ENCODE assay signal across 8 cellular contexts in the genomic region with DNA sequence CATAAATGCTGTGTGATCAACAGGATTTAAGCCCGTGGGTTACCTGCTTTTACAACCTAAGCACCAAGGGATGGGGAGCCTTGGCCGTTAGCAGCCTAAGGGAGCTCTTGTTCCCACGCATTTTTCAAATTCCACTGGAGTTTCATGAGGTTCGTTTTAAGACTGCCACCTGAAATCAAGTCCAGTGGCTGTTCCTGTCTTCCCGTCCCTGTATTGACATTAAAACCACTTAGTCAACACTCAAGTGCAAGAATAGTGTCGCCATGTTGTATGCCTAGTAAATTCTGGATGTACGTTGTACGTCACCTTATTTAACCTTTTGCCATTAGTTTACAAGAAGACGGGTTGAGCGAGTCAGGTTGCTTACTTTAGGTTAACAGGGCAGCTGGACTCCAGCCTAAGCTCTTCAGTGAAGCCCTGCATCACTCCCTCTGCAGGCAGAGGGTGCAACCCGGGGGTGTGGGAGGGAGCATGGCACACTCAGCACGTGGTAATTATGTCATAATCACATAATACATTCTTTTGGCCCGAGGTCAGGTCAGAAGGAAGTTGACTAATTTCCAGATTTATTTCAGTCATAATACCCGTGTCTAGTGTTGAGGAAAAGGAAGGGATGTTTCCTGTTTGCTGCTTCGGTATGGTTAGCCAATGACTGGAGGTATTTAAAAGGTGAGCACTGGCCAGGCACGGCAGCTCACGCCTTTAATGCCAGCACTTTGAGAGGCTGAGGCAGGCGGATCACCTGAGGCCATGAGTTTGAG. TPM values are rescaled to one million over a fixed set of nuclear protein-coding genes. Genes with fewer than 3 reads are reported as not detected.
A peak's percentile ranks its signal among the peaks of the same experiment; 100 is the strongest.
DNase-seq lines count a peak whose midpoint lies in the region; ATAC-seq and TF ChIP-seq lines count a peak whose summit lies in the region.

No MANE protein-coding gene starts in this region.

- no peaks in the 10 kb centered on the region for H3K27me3 Mint-ChIP-seq in stimulated activated naive CD8-positive, alpha-beta T cell treated with anti-CD3 and anti-CD28 coated beads, Interleukin-15, Interleukin-2, amounts not matched to agents 100 ng/mL and 50 ng/mL, for 24 hours

- no peaks in the 10 kb centered on the region for H3K36me3 ChIP-seq in right lobe of liver

- H3K36me3 Mint-ChIP-seq in stimulated activated naive CD8-positive, alpha-beta T cell treated with anti-CD3 and anti-CD28 coated beads, Interleukin-15, Interleukin-2, amounts not matched to agents 100 ng/mL and 50 ng/mL, for 24 hours (ENCODE audit: low read depth), result peaks cover 10% of the 10 kb centered on the region

- no peaks in the 10 kb centered on the region for H3K27me3 ChIP-seq in right lobe of liver

- no peak for TF ChIP-seq CTCF in RWPE1 (conservative IDR thresholded peaks at IDR 0.05; ENCODE audit: low read depth)
- TF ChIP-seq CTCF in cardiac fibroblast (IDR thresholded peaks at IDR 0.05; ENCODE audit: low read depth, low read length), result peak; percentile 43
- peak in 3 of 4 donors; percentile 10 to 21 (median 17) for TF ChIP-seq CTCF in right lobe of liver (IDR thresholded peaks at IDR 0.05)
- TF ChIP-seq CTCF in GM10248 (IDR thresholded peaks at IDR 0.05; ENCODE audit: control extremely low read depth, extremely low read depth, low read depth, missing control alignments), result no peak

- H3K27ac ChIP-seq in RWPE1 (peak overlapping the region; percentile 79), right lobe of liver (peak overlapping the region; percentile 34 to 75 (median 53))

- no peaks in the 10 kb centered on the region for H3K9me3 ChIP-seq in right lobe of liver

- H3K4me1 Mint-ChIP-seq in stimulated activated naive CD8-positive, alpha-beta T cell treated with anti-CD3 and anti-CD28 coated beads, Interleukin-15, Interleukin-2, amounts not matched to agents 100 ng/mL and 50 ng/mL, for 24 hours (ENCODE audit: low read depth), result peaks cover 44% of the 10 kb centered on the region

- H3K27ac Mint-ChIP-seq in stimulated activated naive CD8-positive, alpha-beta T cell treated with anti-CD3 and anti-CD28 coated beads, Interleukin-15, Interleukin-2, amounts not matched to agents 100 ng/mL and 50 ng/mL, for 24 hours, result peak overlapping the region; percentile 63

- peak; percentile 62 for ATAC-seq in HG03159 (IDR thresholded peaks at IDR 0.05; ENCODE audit: unreplicated experiment)
- ATAC-seq in right lobe of liver, result peak; percentile 86 to 96 (median 94)

- no peak overlapping the region for H3K4me3 Mint-ChIP-seq in stimulated activated naive CD8-positive, alpha-beta T cell treated with anti-CD3 and anti-CD28 coated beads, Interleukin-15, Interleukin-2, amounts not matched to agents 100 ng/mL and 50 ng/mL, for 24 hours

- DNase-seq in GM04504 (ENCODE audit: low read depth), result peak; percentile 70
- DNase-seq in RWPE1 (ENCODE audit: low spot score), result peak; percentile 87
- DNase-seq in cardiac fibroblast (ENCODE audit: low read depth in 2 of 2), result peak; percentile 96 to 97
- peak; percentile 63 to 77 (median 71) for DNase-seq in right lobe of liver
- DNase-seq in activated gamma-delta T cell treated with Interleukin-2 at 50 U/mL for 16 hours, result no peak
- DNase-seq in GM10248 (ENCODE audit: extremely low spot score), result no peak

- TF ChIP-seq POLR2A in right lobe of liver (IDR thresholded peaks at IDR 0.05), result no peak

- WGBS in right lobe of liver (ENCODE audit: insufficient coverage, low coverage, low lambda C conversion rate, missing lambda C conversion rate), result 26% methylated on average over 16 of the region's 18 CpGs

- H3K4me3 ChIP-seq in cardiac fibroblast (replicated peaks in 1 of 2; ENCODE audit: low read depth in 2 of 2, low read length in 2 of 2), result no peak overlapping the region
- H3K4me3 ChIP-seq in right lobe of liver, result no peak overlapping the region

- POLR2A ChIA-PET in RWPE1 (lab: Yijun Ruan, JAX; ENCODE audit: low non-redundant PET) (interaction anchor here (0.5 kb wide), 1 partner anchor 233 kb away, joined by 4 read pairs; no protein-coding TSS in a partner anchor), GM10248 (lab: Yijun Ruan, JAX) (no interaction called here)

- intact Hi-C loops in right lobe of liver (cut with DNase I), result no loop called here

- H3K4me1 ChIP-seq in right lobe of liver, result peaks cover 0 to 7% (median 2%) of the 10 kb centered on the region in 4 donors

- no peaks in the 10 kb centered on the region for H3K9me3 Mint-ChIP-seq in stimulated activated naive CD8-positive, alpha-beta T cell treated with anti-CD3 and anti-CD28 coated beads, Interleukin-15, Interleukin-2, amounts not matched to agents 100 ng/mL and 50 ng/mL, for 24 hours

- CTCF ChIA-PET in RWPE1 (lab: Yijun Ruan, JAX), result interaction anchor here (0.6 kb wide), 1 partner anchor 80 kb away, joined by 3 read pairs; no protein-coding TSS in a partner anchor
- CTCF ChIA-PET in GM10248 (lab: Yijun Ruan, JAX), result interaction anchor here (1.0 to 1.3 kb wide), 3 partner anchors 13 to 111 kb away, joined by 3 to 4 read pairs (median 4); no protein-coding TSS in a partner anchor

RNA-seq across cellular contexts. Expression of gene CNST, which starts 42.5 kb away (rescaled TPM):
- 10 to 100 TPM in 5 of 6 experiments, 1 to 10 TPM in 1; 9.8 to 21.7 (median 14.6) TPM for total RNA-seq in right lobe of liver

RNA-seq across cellular contexts. Expression of gene TFB2M, which starts 42.7 kb away (rescaled TPM):
- 10 to 100 TPM; 13.1 to 24.8 (median 19.6) TPM for total RNA-seq in right lobe of liver

Comparison
In these comparisons a context has a peak if more than half of its experiments do, and no peak if none do; other contexts are left out.
1. DNase-seq: peak in GM04504 (single experiment), RWPE1 (single experiment), cardiac fibroblast (2 of 2) and right lobe of liver (3 of 3); none in activated gamma-delta T cell treated with Interleukin-2 at 50 U/mL for 16 hours (single experiment) and GM10248 (single experiment).
2. CTCF ChIP-seq: peak in cardiac fibroblast (single experiment) and right lobe of liver (3 of 4); none in RWPE1 (single experiment) and GM10248 (single experiment).